21 cellular contexts compared by ENCODE assay signal in the genomic region with DNA sequence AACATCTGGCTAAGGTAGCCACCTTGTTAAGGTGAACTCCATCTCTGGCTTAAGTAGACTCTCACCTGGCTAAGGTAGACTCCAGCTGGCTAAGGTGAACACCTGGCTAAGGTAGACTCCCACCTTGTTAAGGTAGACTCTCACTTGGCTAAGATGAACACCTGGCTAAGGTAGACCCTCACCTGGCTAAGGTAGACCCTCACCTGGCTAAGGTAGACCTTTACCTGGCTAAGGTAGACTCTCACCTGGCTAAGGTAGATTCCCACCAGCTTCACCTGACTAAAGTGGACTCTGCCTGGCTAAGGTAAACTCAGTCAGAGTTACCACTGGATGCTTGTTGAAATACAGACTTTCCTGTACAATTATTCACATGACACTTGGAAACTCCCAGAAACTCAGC. TPM values are rescaled to one million over a fixed set of nuclear protein-coding genes. Genes with fewer than 3 reads are reported as not detected.
DNase-seq lines count a peak whose midpoint lies in the region; ATAC-seq, FAIRE-seq and TF ChIP-seq lines count a peak whose summit lies in the region.
"Had no signal": no experiment of that assay in that cellular context is flagged by ENCODE, and none has a peak within 500 bp of the region (broad histone marks: within the 10 kb centered on the region; RNA-seq: fewer than 3 reads in every experiment).

No MANE protein-coding gene starts in this region.

- H3K9me3 ChIP-seq in neutrophil: no peaks in the 10 kb centered on the region
- H3K9me3 ChIP-seq: mucosa of descending colon had no signal

- H3K27me3 Mint-ChIP-seq in activated T-cell treated with anti-CD3 and anti-CD28 coated beads, Interleukin-2, amount 50 U/mL, for 72 hours (ENCODE audit: low read depth): no peaks in the 10 kb centered on the region
- no peaks in the 10 kb centered on the region for H3K27me3 Mint-ChIP-seq in activated T-helper 2 cell treated with anti-CD3 and anti-CD28 coated beads, Interferon-gamma antibody, Interleukin-2, Interleukin-4, amounts not matched to agents 10 μg/mL and 5 μg/mL and 100 μg/mL, durations not matched to agents 14 hours and 24 hours and 36 hours (ENCODE audit: low read depth)

- H3K4me1 ChIP-seq in neutrophil (ENCODE audit: control insufficient read depth in 1 of 2, insufficient read depth in 1 of 2, low read depth in 1 of 2, low read length in 1 of 2): peaks cover 16% of the 10 kb centered on the region in 2 experiments

- DNase-seq in activated T-cell treated with anti-CD3 and anti-CD28 coated beads, Interleukin-2, amount 50 U/mL, for 72 hours: no peak
- DNase-seq in activated T-cell treated with anti-CD3 and anti-CD28 coated beads, Interleukin-2, amount 50 U/mL, for 48 hours: no peak
- no peak for DNase-seq in GM12891 (ENCODE audit: insufficient read length, low spot score)
- DNase-seq in activated T-helper 2 cell treated with anti-CD3 and anti-CD28 coated beads, Interferon-gamma antibody, Interleukin-2, Interleukin-4, amounts not matched to agents 10 μg/mL and 5 μg/mL and 100 μg/mL, durations not matched to agents 14 hours and 24 hours and 36 hours (ENCODE audit: low spot score): no peak
- no peak for DNase-seq in hypothalamus (lab: John Stamatoyannopoulos, UW)
- DNase-seq in NCI-H1694 (lab: John Stamatoyannopoulos, UW): no peak
- DNase-seq in Kasumi-1 (lab: John Stamatoyannopoulos, UW): no peak
- DNase-seq: ACHN; DMS153; foreskin fibroblast; MM.1S; mucosa of descending colon; NCI-H1436; NCI-H526; nucleus accumbens; stimulated activated CD4-positive, alpha-beta T cell treated with anti-CD3 and anti-CD28 coated beads, Interleukin-12 subunit alpha, Interleukin-12 subunit beta, amount 100 ng/mL, for 4 hours had no signal

- intact Hi-C loops in activated T-helper 2 cell treated with anti-CD3 and anti-CD28 coated beads, Interferon-gamma antibody, Interleukin-2, Interleukin-4, amounts not matched to agents 10 μg/mL and 5 μg/mL and 100 μg/mL, durations not matched to agents 14 hours and 24 hours and 36 hours (cut with micrococcal nuclease): loop anchor here (2.0 kb wide), 1 partner anchor 56 kb away; no protein-coding TSS in a partner anchor

- peak overlapping the region; percentile 72 for H3K27ac ChIP-seq in neutrophil
- H3K27ac ChIP-seq: C4-2B had no signal

- H3K9me3 Mint-ChIP-seq in activated T-cell treated with anti-CD3 and anti-CD28 coated beads, Interleukin-2, amount 50 U/mL, for 72 hours: no peaks in the 10 kb centered on the region
- no peaks in the 10 kb centered on the region for H3K9me3 Mint-ChIP-seq in activated T-helper 2 cell treated with anti-CD3 and anti-CD28 coated beads, Interferon-gamma antibody, Interleukin-2, Interleukin-4, amounts not matched to agents 10 μg/mL and 5 μg/mL and 100 μg/mL, durations not matched to agents 14 hours and 24 hours and 36 hours

- no peak for TF ChIP-seq CTCF in neutrophil (IDR thresholded peaks at IDR 0.05)

- H3K36me3 ChIP-seq in neutrophil: peaks cover 4% of the 10 kb centered on the region

- no peak for ATAC-seq in activated T-cell treated with anti-CD3 and anti-CD28 coated beads, Interleukin-2, amount 50 U/mL, for 72 hours (replicated peaks in 1 of 2)
- ATAC-seq: SK-N-SH treated with all-trans-retinoic acid at 6 μM for 48 hours had no signal

- H3K27me3 ChIP-seq in neutrophil: no peaks in the 10 kb centered on the region

- H3K4me3 Mint-ChIP-seq in activated T-cell treated with anti-CD3 and anti-CD28 coated beads, Interleukin-2, amount 50 U/mL, for 72 hours: peak overlapping the region; percentile 78 to 87
- H3K4me3 Mint-ChIP-seq in activated T-helper 2 cell treated with anti-CD3 and anti-CD28 coated beads, Interferon-gamma antibody, Interleukin-2, Interleukin-4, amounts not matched to agents 10 μg/mL and 5 μg/mL and 100 μg/mL, durations not matched to agents 14 hours and 24 hours and 36 hours (ENCODE audit: low read depth): no peak overlapping the region

- no peak overlapping the region for H3K4me3 ChIP-seq in neutrophil (ENCODE audit: low read depth in 1 of 2, low read length in 1 of 2)
- H3K4me3 ChIP-seq: mucosa of descending colon had no signal

- peak; percentile 67 for FAIRE-seq in GM12891 (lab: Jason Lieb, UNC)
- FAIRE-seq: GM19239, islet of Langerhans had no signal

- TF ChIP-seq POLR2A in GM12891 (IDR thresholded peaks at IDR 0.05; ENCODE audit: low read depth, low read length): no peak

- H3K27ac Mint-ChIP-seq in activated T-cell treated with anti-CD3 and anti-CD28 coated beads, Interleukin-2, amount 50 U/mL, for 72 hours: peak overlapping the region; percentile 59
- peak overlapping the region; percentile 77 for H3K27ac Mint-ChIP-seq in activated T-helper 2 cell treated with anti-CD3 and anti-CD28 coated beads, Interferon-gamma antibody, Interleukin-2, Interleukin-4, amounts not matched to agents 10 μg/mL and 5 μg/mL and 100 μg/mL, durations not matched to agents 14 hours and 24 hours and 36 hours

- H3K36me3 Mint-ChIP-seq in activated T-cell treated with anti-CD3 and anti-CD28 coated beads, Interleukin-2, amount 50 U/mL, for 72 hours (ENCODE audit: insufficient read depth in 2 of 2): peaks cover 0 to under 1% of the 10 kb centered on the region in 2 donors
- peaks cover 13% of the 10 kb centered on the region for H3K36me3 Mint-ChIP-seq in activated T-helper 2 cell treated with anti-CD3 and anti-CD28 coated beads, Interferon-gamma antibody, Interleukin-2, Interleukin-4, amounts not matched to agents 10 μg/mL and 5 μg/mL and 100 μg/mL, durations not matched to agents 14 hours and 24 hours and 36 hours (ENCODE audit: low read depth)

- H3K4me1 Mint-ChIP-seq in activated T-cell treated with anti-CD3 and anti-CD28 coated beads, Interleukin-2, amount 50 U/mL, for 72 hours (ENCODE audit: low read depth): peaks cover 76% of the 10 kb centered on the region
- peaks cover 55% of the 10 kb centered on the region for H3K4me1 Mint-ChIP-seq in activated T-helper 2 cell treated with anti-CD3 and anti-CD28 coated beads, Interferon-gamma antibody, Interleukin-2, Interleukin-4, amounts not matched to agents 10 μg/mL and 5 μg/mL and 100 μg/mL, durations not matched to agents 14 hours and 24 hours and 36 hours (ENCODE audit: low read depth)

TF ChIP-seq in GM12891, 5 proteins besides CTCF, POLR2A, EP300 and RAD21:
- no peak for TF ChIP-seq TAF1 (IDR thresholded peaks at IDR 0.05; ENCODE audit: low read depth, low read length)
- TF ChIP-seq SPI1 (IDR thresholded peaks at IDR 0.05; ENCODE audit: low read depth, low read length): no peak
- no peak for TF ChIP-seq POLR2AphosphoS5 (IDR thresholded peaks at IDR 0.05; ENCODE audit: low read depth, low read length)
- TF ChIP-seq PAX5 (IDR thresholded peaks at IDR 0.05; ENCODE audit: insufficient read depth, low read length, severe bottlenecking): no peak
- TF ChIP-seq POU2F2 (IDR thresholded peaks at IDR 0.05; ENCODE audit: low read depth, low read length): no peak

RNA-seq across cellular contexts. Expression of a gene that starts 23.6 kb away (rescaled TPM):
- total RNA-seq in activated T-cell treated with anti-CD3 and anti-CD28 coated beads, Interleukin-2, amount 50 U/mL, for 72 hours: 10 to 100 TPM; 71.4 to 78.0 TPM
- 79.7 TPM for polyA plus RNA-seq in GM12891 (2012; ENCODE audit: low read depth, missing spikeins)
- total RNA-seq in activated T-helper 2 cell treated with anti-CD3 and anti-CD28 coated beads, Interferon-gamma antibody, Interleukin-2, Interleukin-4, amounts not matched to agents 10 μg/mL and 5 μg/mL and 100 μg/mL, durations not matched to agents 14 hours and 24 hours and 36 hours: 84.3 and 87.3 TPM in 2 replicates

RNA-seq across cellular contexts. Expression of a gene that starts 31.0 kb away (rescaled TPM):
- 100 to 1,000 TPM; 167 to 171 TPM for total RNA-seq in activated T-cell treated with anti-CD3 and anti-CD28 coated beads, Interleukin-2, amount 50 U/mL, for 72 hours
- polyA plus RNA-seq in GM12891 (2012; ENCODE audit: low read depth, missing spikeins): 819 TPM
- total RNA-seq in activated T-helper 2 cell treated with anti-CD3 and anti-CD28 coated beads, Interferon-gamma antibody, Interleukin-2, Interleukin-4, amounts not matched to agents 10 μg/mL and 5 μg/mL and 100 μg/mL, durations not matched to agents 14 hours and 24 hours and 36 hours: 331 and 335 TPM in 2 replicates

RNA-seq across cellular contexts. Expression of a gene that starts 39.9 kb away (rescaled TPM):
- total RNA-seq in activated T-cell treated with anti-CD3 and anti-CD28 coated beads, Interleukin-2, amount 50 U/mL, for 72 hours: 10 to 100 TPM; 34.1 to 36.9 TPM
- 16.8 TPM for polyA plus RNA-seq in GM12891 (2012; ENCODE audit: low read depth, missing spikeins)
- total RNA-seq in activated T-helper 2 cell treated with anti-CD3 and anti-CD28 coated beads, Interferon-gamma antibody, Interleukin-2, Interleukin-4, amounts not matched to agents 10 μg/mL and 5 μg/mL and 100 μg/mL, durations not matched to agents 14 hours and 24 hours and 36 hours: 23.4 and 23.7 TPM in 2 replicates
